Comparison of ENCODE assay signal across 8 cellular contexts in genomic region chr1:212287261-212287895, GRCh38. TPM values are rescaled to one million over a fixed set of nuclear protein-coding genes. Genes with fewer than 3 reads are reported as not detected.
A peak's percentile ranks its signal among the peaks of the same experiment; 100 is the strongest.
DNase-seq lines count a peak whose midpoint lies in the region; ATAC-seq and TF ChIP-seq lines count a peak whose summit lies in the region.

No MANE protein-coding gene starts in this region.

- H3K27ac Mint-ChIP-seq in CD8-positive, alpha-beta memory T cell, result peak overlapping the region; percentile 91 to 99 (median 98)

- no peaks in the 10 kb centered on the region for H3K36me3 ChIP-seq in CD8-positive, alpha-beta memory T cell (ENCODE audit: insufficient read depth, low read length)
- peaks cover 7% of the 10 kb centered on the region; the same call in 1 of the 2 replicates for H3K36me3 ChIP-seq in OCI-LY7 (ENCODE audit: insufficient read depth, low read length)
- no peaks in the 10 kb centered on the region for H3K36me3 ChIP-seq in ovary

- no peak for ATAC-seq in GM19395 (IDR thresholded peaks at IDR 0.05; ENCODE audit: unreplicated experiment)

- no peaks in the 10 kb centered on the region for H3K9me3 Mint-ChIP-seq in CD8-positive, alpha-beta memory T cell

- no peak for TF ChIP-seq POLR2A in ovary (IDR thresholded peaks at IDR 0.05)

- H4K20me1 ChIP-seq in OCI-LY7 (ENCODE audit: insufficient read depth, low read length), result peaks cover 29% of the 10 kb centered on the region

- TF ChIP-seq CTCF in OCI-LY7 (conservative IDR thresholded peaks at IDR 0.05; ENCODE audit: low read length), result no peak
- TF ChIP-seq CTCF in epithelial cell of esophagus (IDR thresholded peaks at IDR 0.05; ENCODE audit: insufficient read depth, low read depth, low read length, missing control alignments), result no peak
- no peak for TF ChIP-seq CTCF in ovary (IDR thresholded peaks at IDR 0.05)

- H3K9me3 ChIP-seq in CD8-positive, alpha-beta memory T cell (ENCODE audit: low read length), result no peaks in the 10 kb centered on the region
- no peaks in the 10 kb centered on the region for H3K9me3 ChIP-seq in OCI-LY7 (ENCODE audit: low read length)
- no peaks in the 10 kb centered on the region for H3K9me3 ChIP-seq in ovary

- peaks cover 56 to 76% (median 68%) of the 10 kb centered on the region in 3 donors for H3K4me1 Mint-ChIP-seq in CD8-positive, alpha-beta memory T cell

- no peaks in the 10 kb centered on the region for H3K27me3 ChIP-seq in CD8-positive, alpha-beta memory T cell (ENCODE audit: insufficient read depth, low read length, poor library complexity, severe bottlenecking)
- no peaks in the 10 kb centered on the region for H3K27me3 ChIP-seq in ovary

- CTCF ChIA-PET in CD8-positive, alpha-beta memory T cell (lab: Charles Lee), result interaction anchor here (1.2 to 3.4 kb wide), 4 partner anchors 168 to 252 kb away, joined by 3 to 34 read pairs (median 8); partner anchors contain the start of genes DTL and INTS7
- CTCF ChIA-PET in OCI-LY7 (lab: Charles Lee; ENCODE audit: unreplicated experiment), result interaction anchor here (0.5 to 2.1 kb wide), 2 partner anchors 85 to 606 kb away, joined by 5 to 6 read pairs; no protein-coding TSS in a partner anchor

- intact Hi-C loops in OCI-LY7 (cut with micrococcal nuclease; ENCODE audit: unreplicated experiment) (loop anchor here (5.0 to 10.0 kb wide), 6 partner anchors 167 to 1030 kb away; partner anchors contain the start of genes LPGAT1, RCOR3 and TRAF5), ovary (cut with DNase I) (loop anchor here in 2 of 4 donors (10.0 kb wide), 2 partner anchors 167 to 317 kb away; partner anchors contain the start of gene ATF3 (in 1 of the 2))

- no peaks in the 10 kb centered on the region for H3K9me2 ChIP-seq in OCI-LY7 (ENCODE audit: insufficient read depth, low read length)

- peak overlapping the region; percentile 98 for H3K4me3 ChIP-seq in CD8-positive, alpha-beta memory T cell (ENCODE audit: low read length)
- H3K4me3 ChIP-seq in OCI-LY7 (ENCODE audit: low read depth, low read length, poor library complexity, severe bottlenecking) (peak overlapping the region; percentile 80), epithelial cell of esophagus (ENCODE audit: low read length) (peak overlapping the region; percentile 76), ovary (peak overlapping the region; percentile 91)

- no peaks in the 10 kb centered on the region for H3K27me3 Mint-ChIP-seq in CD8-positive, alpha-beta memory T cell

- peaks cover 55% of the 10 kb centered on the region for H3K4me1 ChIP-seq in CD8-positive, alpha-beta memory T cell (ENCODE audit: insufficient read depth, low read length)
- H3K4me1 ChIP-seq in OCI-LY7 (ENCODE audit: insufficient read depth, low read length, poor library complexity, severe bottlenecking) (peaks cover 53% of the 10 kb centered on the region), ovary (ENCODE audit: insufficient read depth) (peaks cover 4% of the 10 kb centered on the region)

- H3K27ac ChIP-seq in CD8-positive, alpha-beta memory T cell (ENCODE audit: low read depth, low read length), result peak overlapping the region; percentile 97
- H3K27ac ChIP-seq in OCI-LY7 (ENCODE audit: low read depth, low read length, poor library complexity, severe bottlenecking) (peak overlapping the region; percentile 81), ovary (no peak overlapping the region)

- H3K4me3 Mint-ChIP-seq in CD8-positive, alpha-beta memory T cell, result peak overlapping the region; percentile 95 to 100 (median 99)

- 46 to 54% (median 53%) methylated on average over 3 of the region's 3 CpGs for WGBS in ovary, 3 donors

- POLR2A ChIA-PET in CD8-positive, alpha-beta memory T cell (lab: Charles Lee), result interaction anchor here (0.7 to 1.6 kb wide), 2 partner anchors 146 to 203 kb away, joined by 3 to 4 read pairs; no protein-coding TSS in a partner anchor
- POLR2A ChIA-PET in OCI-LY7 (lab: Charles Lee), result interaction anchor here (0.7 to 1.7 kb wide), 4 partner anchors 31 to 185 kb away, joined by 3 to 4 read pairs (median 4); no protein-coding TSS in a partner anchor

- peak overlapping the region; percentile 78 for H3K4me2 ChIP-seq in OCI-LY7 (ENCODE audit: low read length)

- H3K79me2 ChIP-seq in OCI-LY7 (ENCODE audit: insufficient read depth, low read depth, low read length), result peaks cover 61% of the 10 kb centered on the region

- DNase-seq in CD8-positive, alpha-beta memory T cell, result no peak
- DNase-seq in OCI-LY7 (ENCODE audit: low spot score), result peak; percentile 31
- no peak for DNase-seq in epithelial cell of esophagus (ENCODE audit: low read depth)
- no peak for DNase-seq in ovary
- DNase-seq in putamen (ENCODE audit: low spot score), result no peak
- no peak for DNase-seq in effector CD8-positive, alpha-beta T cell (lab: John Stamatoyannopoulos, UW)
- DNase-seq in NOMO-1 (lab: John Stamatoyannopoulos, UW; ENCODE audit: unreplicated experiment in 2 of 2), result no peak

- no peak overlapping the region for H2AFZ ChIP-seq in OCI-LY7 (ENCODE audit: low read length)

- H3K36me3 Mint-ChIP-seq in CD8-positive, alpha-beta memory T cell, result peaks cover 0 to 29% (median 0%) of the 10 kb centered on the region in 3 donors

- BruUV-seq in OCI-LY7 (replicated peaks; lab: Mats Ljungman, UMichigan), result no TSS peak

- TF ChIP-seq EP300 in ovary (IDR thresholded peaks at IDR 0.05), result no peak

RNA-seq across cellular contexts. Expression of gene PPP2R5A, which starts 2.2 kb away (rescaled TPM):
- 10 to 100 TPM; 46.1 to 46.9 TPM for total RNA-seq in CD8-positive, alpha-beta memory T cell
- polyA plus RNA-seq in CD8-positive, alpha-beta memory T cell, result 51.9 TPM
- total RNA-seq in OCI-LY7 (2014; rRNA removed; shearing (Covaris generic)), result 26.8 and 28.0 TPM in 2 replicates
- total RNA-seq in OCI-LY7 (2022) (36.0 and 37.7 TPM in 2 replicates), ovary (10 to 100 TPM; 17.4 to 20.9 (median 19.0) TPM)
- 10 to 100 TPM; 16.6 to 34.3 TPM for polyA plus RNA-seq in ovary

Comparison
In these comparisons a context has a peak if more than half of its experiments do, and no peak if none do; other contexts are left out.
1. H3K27ac ChIP-seq: peak in CD8-positive, alpha-beta memory T cell (single experiment) and OCI-LY7 (single experiment); none in ovary (0 of 2).
2. Peak in every context shown above with its lines, with median percentiles within 50 percentile points of each other: H3K4me3 ChIP-seq.